ENCODE assay signal across 8 cellular contexts in the genomic region with DNA sequence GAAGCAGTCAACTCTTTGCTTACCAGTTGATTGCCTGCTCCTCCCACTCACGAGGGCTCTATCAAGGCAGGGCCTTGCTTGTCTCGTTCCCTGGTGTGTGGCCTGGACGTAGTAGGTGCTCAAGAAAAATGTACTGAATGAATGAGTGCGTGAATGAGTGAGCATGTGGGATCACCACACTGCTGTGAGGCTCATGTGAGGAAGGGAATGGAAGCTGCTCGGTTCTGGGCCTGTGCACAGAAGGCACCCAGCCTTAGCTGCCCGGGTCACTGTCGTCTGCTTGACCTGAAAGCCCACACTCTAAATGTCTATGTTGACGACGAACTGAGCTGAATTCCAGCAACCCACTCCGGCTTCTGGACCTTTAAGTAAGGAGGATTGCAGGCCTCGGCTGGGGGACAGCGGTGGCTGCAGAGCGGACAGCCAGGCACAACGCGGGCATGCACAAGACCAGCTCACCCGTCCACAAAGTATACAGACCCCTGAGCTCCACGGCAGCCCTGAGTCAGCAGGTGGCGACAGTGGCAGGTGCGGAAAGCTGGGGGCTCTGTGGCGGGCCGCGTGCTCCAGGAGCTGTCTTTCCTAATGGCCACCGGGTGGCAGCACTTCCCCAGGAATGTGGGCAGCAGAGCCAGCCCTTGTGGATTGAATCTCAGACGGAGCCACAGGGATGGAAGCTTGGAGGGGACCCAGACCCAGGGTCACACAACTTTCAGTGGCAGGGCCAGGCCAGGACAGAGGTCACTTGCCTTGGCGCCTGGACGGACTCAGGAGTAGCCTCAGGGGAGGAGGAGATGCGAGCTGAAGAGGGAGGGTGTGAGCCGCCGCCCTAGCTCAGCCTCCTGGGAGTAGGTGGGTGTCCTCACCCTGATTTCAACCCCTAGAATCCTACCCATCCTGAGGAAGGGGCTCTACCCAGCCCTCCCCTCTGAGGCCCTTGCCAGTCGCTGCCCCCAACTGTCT. TPM values are rescaled to one million over a fixed set of nuclear protein-coding genes. Genes with fewer than 3 reads are reported as not detected.
DNase-seq lines count a peak whose midpoint lies in the region; ATAC-seq and TF ChIP-seq lines count a peak whose summit lies in the region.

No MANE protein-coding gene starts in this region.

- H3F3A ChIP-seq in OCI-LY1 (ENCODE audit: insufficient read depth, low read length): no peaks in the 10 kb centered on the region

- H3K4me2 ChIP-seq in OCI-LY1 (ENCODE audit: low read length): no peak overlapping the region

- DNase-seq in GM06990 (ENCODE audit: extremely low read depth, insufficient read length) (peak; percentile 71), KBM-7 (peak; percentile 86), epidermal melanocyte (ENCODE audit: insufficient read length, low spot score) (peak; percentile 75), mucosa of descending colon (peak; percentile 80 to 81 (median 81))
- DNase-seq in activated CD8-positive, alpha-beta memory T cell treated with anti-CD3 and anti-CD28 coated beads, Interleukin-2, amount 50 U/mL, for 4 hours: peak; percentile 81
- peak; percentile 85 for DNase-seq in stimulated activated CD8-positive, alpha-beta memory T cell treated with anti-CD3 and anti-CD28 coated beads, Interleukin-4, amount 100 ng/mL, for 48 hours

- no peaks in the 10 kb centered on the region for H4K20me1 ChIP-seq in OCI-LY1 (ENCODE audit: insufficient read depth, low read length)

- H3K79me2 ChIP-seq in OCI-LY1 (ENCODE audit: insufficient read depth, low read length): no peaks in the 10 kb centered on the region

- H3K4me3 ChIP-seq in GM06990 (replicated peaks; ENCODE audit: low read depth, low read length): no peak overlapping the region
- no peak overlapping the region for H3K4me3 ChIP-seq in OCI-LY1 (ENCODE audit: low read depth, low read length, poor library complexity, severe bottlenecking)
- H3K4me3 ChIP-seq in mucosa of descending colon: no peak overlapping the region

- intact Hi-C loops in mucosa of descending colon (cut with DNase I, micrococcal nuclease): no loop called here

- no peak overlapping the region for H3K27ac ChIP-seq in OCI-LY1 (ENCODE audit: low read depth, low read length, poor library complexity, severe bottlenecking)

- ATAC-seq in mucosa of descending colon (peak; percentile 79), GM21515 (IDR thresholded peaks at IDR 0.05; ENCODE audit: unreplicated experiment) (no peak)

- H3K27me3 ChIP-seq in GM06990 (replicated peaks; ENCODE audit: control insufficient read depth, insufficient read depth, low read length): 0 out of 2 replicates have a peak, but pooled peaks cover 1% of the 10 kb centered on the region
- H3K27me3 ChIP-seq in OCI-LY1 (ENCODE audit: insufficient read depth, low read length): peaks cover 8% of the 10 kb centered on the region; the same call in 1 of the 2 replicates

- H3K9ac ChIP-seq in OCI-LY1 (ENCODE audit: low read length): no peak overlapping the region

- in situ Hi-C loops in KBM-7 (cut with MboI; ENCODE audit: low pct_unique_long_range_greater_than_20kb, low sequenced_read_pairs): no loop called here

- H3K9me3 ChIP-seq in OCI-LY1 (ENCODE audit: low read length): no peaks in the 10 kb centered on the region
- no peaks in the 10 kb centered on the region for H3K9me3 ChIP-seq in mucosa of descending colon

- no peaks in the 10 kb centered on the region for H3K9me2 ChIP-seq in OCI-LY1 (ENCODE audit: low read depth, low read length)

- H3K36me3 ChIP-seq in GM06990 (ENCODE audit: control insufficient read depth, insufficient read depth, low read length): no peaks in the 10 kb centered on the region
- no peaks in the 10 kb centered on the region for H3K36me3 ChIP-seq in OCI-LY1 (ENCODE audit: insufficient read depth, low read length)
- H3K36me3 ChIP-seq in mucosa of descending colon (ENCODE audit: low read depth): no peaks in the 10 kb centered on the region

- H3K4me1 ChIP-seq in OCI-LY1 (ENCODE audit: insufficient read depth, low read length, severe bottlenecking) (no peaks in the 10 kb centered on the region), mucosa of descending colon (ENCODE audit: low read depth) (no peaks in the 10 kb centered on the region)

- peak; percentile 96 for TF ChIP-seq CTCF in GM06990 (IDR thresholded peaks at IDR 0.05; ENCODE audit: insufficient read depth, low read length, poor library complexity, severe bottlenecking)
- TF ChIP-seq CTCF in OCI-LY1 (IDR thresholded peaks at IDR 0.05; ENCODE audit: low read length): peak; percentile 97
- peak; percentile 83 for TF ChIP-seq CTCF in mucosa of descending colon (IDR thresholded peaks at IDR 0.05)

- no peak overlapping the region for H2AFZ ChIP-seq in OCI-LY1 (ENCODE audit: low read length)

RNA-seq across cellular contexts. Expression of a gene that starts 5.0 kb away (rescaled TPM):
- total RNA-seq in mucosa of descending colon: 10 to 100 TPM; 30.9 to 40.7 (median 37.9) TPM

RNA-seq across cellular contexts. Expression of a gene that starts 31.8 kb away (rescaled TPM):
- total RNA-seq in mucosa of descending colon: not detected

RNA-seq across cellular contexts. Expression of a gene that starts 58.3 kb away (rescaled TPM):
- total RNA-seq in mucosa of descending colon: 10 to 100 TPM; 33.9 to 92.3 (median 63.7) TPM
